Comparison of ENCODE assay signal across 8 cellular contexts in the genomic region with DNA sequence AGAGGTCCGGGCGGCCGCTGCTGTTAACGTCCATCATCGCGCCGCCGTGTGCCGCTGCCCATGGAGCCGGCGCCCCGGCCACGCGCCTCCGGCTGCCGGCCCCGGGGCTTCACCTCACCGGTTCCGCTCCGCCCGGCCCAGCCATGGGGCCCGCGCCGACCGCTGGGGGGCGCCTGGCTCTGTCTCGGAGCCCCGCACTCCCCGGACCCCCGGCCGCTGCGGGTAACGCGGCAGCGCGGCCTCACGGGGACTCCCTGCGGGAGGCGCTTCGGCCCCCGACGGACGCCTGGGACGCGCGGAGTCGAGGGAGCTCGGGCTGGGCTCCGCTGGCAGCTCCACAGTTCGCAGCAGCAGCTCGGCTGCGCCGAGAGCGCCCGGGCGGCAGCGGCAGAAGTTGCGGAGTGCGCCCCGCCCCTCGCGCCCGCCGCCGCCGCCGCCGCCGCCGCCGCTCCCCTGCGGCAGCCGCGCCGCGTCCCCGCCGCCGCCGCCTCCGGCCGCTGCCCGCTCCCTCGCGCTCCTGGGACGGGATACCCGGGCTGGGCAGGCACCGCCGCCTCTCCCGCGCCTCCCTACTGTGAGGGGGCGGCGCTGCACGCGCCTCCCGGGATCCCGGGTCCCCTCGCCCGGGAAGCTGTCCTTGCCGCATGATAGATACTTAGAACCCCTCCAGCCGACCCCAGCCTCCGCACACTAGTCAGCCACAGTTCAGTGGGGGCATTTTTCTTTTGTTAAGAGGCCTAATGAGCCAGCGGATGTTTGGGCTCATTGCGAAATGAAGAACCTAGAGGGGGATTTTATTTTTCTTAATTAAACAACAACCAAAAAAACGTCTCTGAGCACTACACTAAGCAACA. TPM values are rescaled to one million over a fixed set of nuclear protein-coding genes. Genes with fewer than 3 reads are reported as not detected.
DNase-seq lines count a peak whose midpoint lies in the region; ATAC-seq, FAIRE-seq and TF ChIP-seq lines count a peak whose summit lies in the region.

A gene (minus strand): TSS at position 405 of the 854 bp plus-strand sequence. CDS start 368 bp downstream, at position 37.

- peak within 1 kb of the TSS; percentile 86 for H2AFZ ChIP-seq in astrocyte (ENCODE audit: low read depth, low read length)

- TF ChIP-seq CTCF in BE2C (IDR thresholded peaks at IDR 0.05; ENCODE audit: low read depth, low read length) (peak; percentile 28), astrocyte (IDR thresholded peaks at IDR 0.05; ENCODE audit: insufficient read depth, low read depth, low read length) (peak; percentile 17)

- no peaks in the 10 kb centered on the region for H4K20me1 ChIP-seq in astrocyte (ENCODE audit: insufficient read depth, low read length)

- H3K4me2 ChIP-seq in astrocyte (ENCODE audit: low read length): peak within 1 kb of the TSS; percentile 91

- peak; percentile 81 for ATAC-seq in GM19023 (IDR thresholded peaks at IDR 0.05; ENCODE audit: unreplicated experiment)
- peak; percentile 73 for ATAC-seq in HG03175 (IDR thresholded peaks at IDR 0.05; ENCODE audit: unreplicated experiment)
- peak; percentile 89 to 92 (median 90) for ATAC-seq in T-cell (replicated peaks in 1 of 4)

- no peaks in the 10 kb centered on the region for H3K4me1 ChIP-seq in BE2C
- peaks cover 20% of the 10 kb centered on the region for H3K4me1 ChIP-seq in astrocyte (ENCODE audit: insufficient read depth, low read length)
- no peaks in the 10 kb centered on the region for H3K4me1 ChIP-seq in iPS DF 6.9 (ENCODE audit: control insufficient read depth, insufficient read depth, low read length)

- H3K9me3 ChIP-seq in BE2C (no peaks in the 10 kb centered on the region; the same call in 1 of the 2 replicates), astrocyte (ENCODE audit: insufficient read depth, low read depth, low read length) (no peaks in the 10 kb centered on the region), iPS DF 6.9 (ENCODE audit: control insufficient read depth, insufficient read depth, low read length) (no peaks in the 10 kb centered on the region)

- POLR2A ChIA-PET in T-cell (lab: Charles Lee): interaction anchor here in 1 of 2 donors (0.6 kb wide), 1 partner anchor 644 kb away, joined by 7 read pairs; no protein-coding TSS in a partner anchor

- H3K9me3 Mint-ChIP-seq in T-cell: no peaks in the 10 kb centered on the region
- peaks cover 4% of the 10 kb centered on the region for H3K9me3 Mint-ChIP-seq in astrocyte (ENCODE audit: unreplicated experiment)

- H3K36me3 ChIP-seq in BE2C (no peaks in the 10 kb centered on the region), astrocyte (ENCODE audit: insufficient read depth, low read length) (no peaks in the 10 kb centered on the region), iPS DF 6.9 (ENCODE audit: control insufficient read depth, insufficient read depth, low read length) (no peaks in the 10 kb centered on the region)

- CTCF ChIA-PET in T-cell (lab: Charles Lee): interaction anchor here (0.5 to 1.4 kb wide), 7 partner anchors 14 to 1180 kb away, joined by 3 to 6 read pairs (median 4); a partner anchor contains a TSS

- peaks cover 82% of the 10 kb centered on the region for H3K27me3 ChIP-seq in BE2C
- H3K27me3 ChIP-seq in astrocyte (ENCODE audit: insufficient read depth, low read length): no peaks in the 10 kb centered on the region
- H3K27me3 ChIP-seq in iPS DF 6.9 (ENCODE audit: control insufficient read depth, insufficient read depth, low read length): peaks cover 10% of the 10 kb centered on the region

- H3K4me3 ChIP-seq in BE2C (ENCODE audit: low read depth, low read length) (peak within 1 kb of the TSS; percentile 46), astrocyte (ENCODE audit: insufficient read depth, low read depth, low read length) (peak within 1 kb of the TSS; percentile 69), iPS DF 6.9 (ENCODE audit: low read length) (peak within 1 kb of the TSS; percentile 67), skeletal muscle cell (ENCODE audit: low read depth, low read length) (peak within 1 kb of the TSS; percentile 71)

- WGBS in iPS DF 6.9 (ENCODE audit: insufficient coverage, insufficient read length): no CpG with 5 or more reads among the region's 105 CpGs

- H3K27ac Mint-ChIP-seq in T-cell: peak within 1 kb of the TSS in 1 of 2 donors; percentile 52
- H3K27ac Mint-ChIP-seq in astrocyte (ENCODE audit: unreplicated experiment): peak within 1 kb of the TSS; percentile 87

- H3K4me3 Mint-ChIP-seq in T-cell (peak within 1 kb of the TSS; percentile 85 to 89 (median 86)), astrocyte (ENCODE audit: unreplicated experiment) (peak within 1 kb of the TSS; percentile 88)

- peak; percentile 65 for DNase-seq in BE2C
- DNase-seq in T-cell: peak in 33 of 34 experiments; percentile 21 to 68 (median 46)
- no peak for DNase-seq in astrocyte (ENCODE audit: low read depth)
- DNase-seq in iPS DF 6.9 (ENCODE audit: low read depth, low spot score): no peak
- no peak for DNase-seq in skeletal muscle cell (ENCODE audit: low read depth)
- DNase-seq in RCC 7860 (ENCODE audit: low spot score): no peak

- H3K79me2 ChIP-seq in astrocyte (ENCODE audit: insufficient read depth, low read length): peaks cover 2% of the 10 kb centered on the region

- H3K36me3 Mint-ChIP-seq in T-cell (no peaks in the 10 kb centered on the region), astrocyte (ENCODE audit: low read depth, unreplicated experiment) (no peaks in the 10 kb centered on the region)

- H3K27me3 Mint-ChIP-seq in T-cell: peaks cover 39 to 51% of the 10 kb centered on the region in 2 donors
- peaks cover 24% of the 10 kb centered on the region for H3K27me3 Mint-ChIP-seq in astrocyte (ENCODE audit: low read depth, unreplicated experiment)

- peak within 1 kb of the TSS; percentile 77 for H3K9ac ChIP-seq in astrocyte (ENCODE audit: low read length)

- H3K4me1 Mint-ChIP-seq in T-cell (peaks cover 11 to 13% (median 11%) of the 10 kb centered on the region in 3 donors), astrocyte (ENCODE audit: low read depth, unreplicated experiment) (peaks cover 12% of the 10 kb centered on the region)

- H3K27ac ChIP-seq in astrocyte (ENCODE audit: low read depth, low read length): peak within 1 kb of the TSS; percentile 46
- H3K27ac ChIP-seq in iPS DF 6.9 (ENCODE audit: low read length): no peak within 1 kb of the TSS

- FAIRE-seq in astrocyte (lab: Jason Lieb, UNC) (no peak), RCC 7860 (lab: Jason Lieb, UNC) (no peak)

RNA-seq across cellular contexts. Expression of the gene that starts here (rescaled TPM):
- polyA plus RNA-seq in BE2C (2012; ENCODE audit: insufficient read depth, insufficient read length, low read depth): not detected
- total RNA-seq in T-cell (under 1 TPM in 1 of 5 donors, not detected in 4; 0.07 TPM), astrocyte (0.72 and 0.89 TPM in 2 replicates)

Comparison
In these comparisons a context has a peak if more than half of its experiments do, and no peak if none do; other contexts are left out.
1. Peak in DNase-seq and ATAC-seq in T-cell; RNA of the gene not detected or under 1 TPM.